ENCODE assay signal across 39 cellular contexts in genomic region chr10:34981834-34982233, GRCh38.
"Had no signal": no experiment of that assay in that cellular context is flagged by ENCODE, and none has a peak within 500 bp of the region (broad histone marks: within the 10 kb centered on the region; RNA-seq: fewer than 3 reads in every experiment).

No MANE protein-coding gene starts in this region.

- H3K4me1 ChIP-seq: adrenal gland, ascending aorta had no signal

- H3K27me3 Mint-ChIP-seq: activated B cell treated with CpG ODN at 0.5 μM for 24 hours; activated CD4-positive, alpha-beta memory T cell treated with anti-CD3 and anti-CD28 coated beads for 36 hours; activated CD4-positive, alpha-beta T cell treated with anti-CD3 and anti-CD28 coated beads, Interleukin-2, amount 10 ng/mL, durations not matched to agents 24 days and 14 days; activated CD8-positive, alpha-beta T cell treated with anti-CD3 and anti-CD28 coated beads for 36 hours; central memory CD8-positive, alpha-beta T cell had no signal

- H3K27me3 ChIP-seq: adrenal gland, ascending aorta, cardiac muscle cell had no signal

- FAIRE-seq: bronchial epithelial cell, TTC549 had no signal

- ATAC-seq: activated CD8-positive, alpha-beta T cell treated with anti-CD3 and anti-CD28 coated beads for 36 hours; activated naive CD4-positive, alpha-beta T cell treated with anti-CD3 and anti-CD28 coated beads, Interleukin-2, amount 50 U/mL, for 72 hours; activated T-cell treated with anti-CD3 and anti-CD28 coated beads, Interleukin-2, amount 50 U/mL, for 4 hours; activated T-cell treated with anti-CD3 and anti-CD28 coated beads, Interleukin-2, amount 50 U/mL, for 72 hours; activated T-helper 17 cell treated with anti-CD3 and anti-CD28 coated beads, Interleukin-2, amount 50 U/mL, for 72 hours had no signal

- H3K27ac ChIP-seq: adrenal gland, ascending aorta, cardiac muscle cell, VCaP had no signal

- H3K36me3 Mint-ChIP-seq: activated CD4-positive, alpha-beta memory T cell treated with anti-CD3 and anti-CD28 coated beads for 36 hours; brain had no signal

- H3K4me3 ChIP-seq: adrenal gland, ascending aorta, cardiac muscle cell had no signal

- DNase-seq: activated B cell treated with CpG ODN at 0.5 μM for 24 hours; activated CD4-positive, alpha-beta memory T cell treated with anti-CD3 and anti-CD28 coated beads for 36 hours; activated CD4-positive, alpha-beta T cell treated with anti-CD3 and anti-CD28 coated beads for 4 hours; activated CD4-positive, alpha-beta T cell treated with anti-CD3 and anti-CD28 coated beads, Interleukin-2, amount 10 ng/mL, durations not matched to agents 24 days and 14 days; activated CD4-positive, alpha-beta T cell treated with anti-CD3 and anti-CD28 coated beads, Interleukin-2, amount 50 U/mL, for 1 hour; activated CD4-positive, alpha-beta T cell treated with anti-CD3 and anti-CD28 coated beads, Interleukin-2, amount 50 U/mL, for 4 hours; activated CD4-positive, CD25-positive, alpha-beta regulatory T cell treated with anti-CD3 and anti-CD28 coated beads, Interleukin-2, amount 50 U/mL, for 72 hours; activated CD8-positive, alpha-beta memory T cell treated with anti-CD3 and anti-CD28 coated beads, Interleukin-2, amount 50 U/mL, for 4 hours; activated CD8-positive, alpha-beta T cell treated with anti-CD3 and anti-CD28 coated beads for 36 hours; activated effector memory CD4-positive, alpha-beta T cell treated with anti-CD3 and anti-CD28 coated beads, Interleukin-2, amount 50 U/mL, for 16 hours; activated gamma-delta T cell treated with Interleukin-2 at 50 U/mL for 16 hours; activated naive CD4-positive, alpha-beta T cell; activated naive CD4-positive, alpha-beta T cell treated with anti-CD3 and anti-CD28 coated beads for 36 hours; activated naive CD4-positive, alpha-beta T cell treated with anti-CD3 and anti-CD28 coated beads, Interleukin-2, amount 50 U/mL, for 16 hours; activated naive CD8-positive, alpha-beta T cell treated with anti-CD3 and anti-CD28 coated beads for 36 hours; activated T-cell treated with anti-CD3 and anti-CD28 coated beads for 4 hours; activated T-cell treated with anti-CD3 and anti-CD28 coated beads, Interleukin-2, amount 50 U/mL, for 1 hour; activated T-cell treated with anti-CD3 and anti-CD28 coated beads, Interleukin-2, amount 50 U/mL, for 4 hours; activated T-cell treated with anti-CD3 and anti-CD28 coated beads, Interleukin-2, amount 50 U/mL, for 72 hours; adrenal gland; amniotic stem cell; anterior cingulate cortex; caudate nucleus; cerebellar nuclear complex; T-helper 1 cell; T-helper 2 cell; T-helper 9 cell had no signal

- H3K36me3 ChIP-seq: adrenal gland, ascending aorta, cardiac muscle cell had no signal

- H3K4me1 Mint-ChIP-seq: activated B cell treated with CpG ODN at 0.5 μM for 24 hours; activated CD4-positive, alpha-beta T cell treated with anti-CD3 and anti-CD28 coated beads, Interleukin-2, amount 10 ng/mL, durations not matched to agents 24 days and 14 days; activated naive CD8-positive, alpha-beta T cell treated with anti-CD3 and anti-CD28 coated beads for 36 hours; activated T-helper 17 cell treated with anti-CD3 and anti-CD28 coated beads, Interleukin-2, amount 50 U/mL, for 72 hours; brain; central memory CD8-positive, alpha-beta T cell had no signal

- H3K4me3 Mint-ChIP-seq: activated B cell treated with CpG ODN at 0.5 μM for 24 hours; activated CD4-positive, alpha-beta memory T cell treated with anti-CD3 and anti-CD28 coated beads for 36 hours; activated CD4-positive, alpha-beta T cell treated with anti-CD3 and anti-CD28 coated beads, Interleukin-2, amount 10 ng/mL, durations not matched to agents 24 days and 14 days; activated CD8-positive, alpha-beta T cell treated with anti-CD3 and anti-CD28 coated beads for 36 hours; activated naive CD4-positive, alpha-beta T cell treated with anti-CD3 and anti-CD28 coated beads for 36 hours; activated naive CD8-positive, alpha-beta T cell treated with anti-CD3 and anti-CD28 coated beads for 36 hours; activated T-cell treated with anti-CD3 and anti-CD28 coated beads, Interleukin-2, amount 50 U/mL, for 4 hours; activated T-cell treated with anti-CD3 and anti-CD28 coated beads, Interleukin-2, amount 50 U/mL, for 72 hours; activated T-helper 1 cell treated with anti-CD3 and anti-CD28 coated beads, Interleukin-12 subunit alpha, Interleukin-12 subunit beta, Interleukin-2, Interleukin-4 antibody, amounts not matched to agents 30 ng/mL and 10 ng/mL and 1 ng/mL, durations not matched to agents 14 hours and 24 hours and 36 hours; activated T-helper 17 cell treated with anti-CD3 and anti-CD28 coated beads, Interleukin-2, amount 50 U/mL, for 72 hours; brain; central memory CD8-positive, alpha-beta T cell; T-helper 1 cell treated with Interleukin-12 subunit alpha and Interleukin-12 subunit beta and Interleukin-4 antibody, amounts not matched to agents 30 μg/mL and 1 μg/mL, for 36 hours; T-helper 2 cell treated with Interferon-gamma antibody and Interleukin-4, amounts not matched to agents 5 μg/mL and 100 μg/mL, for 36 hours had no signal

- H3K27ac Mint-ChIP-seq: activated B cell treated with CpG ODN at 0.5 μM for 24 hours; activated CD4-positive, alpha-beta memory T cell treated with anti-CD3 and anti-CD28 coated beads for 36 hours; activated CD4-positive, alpha-beta T cell treated with anti-CD3 and anti-CD28 coated beads, Interleukin-2, amount 10 ng/mL, durations not matched to agents 24 days and 14 days; activated CD8-positive, alpha-beta T cell treated with anti-CD3 and anti-CD28 coated beads for 36 hours; activated naive CD4-positive, alpha-beta T cell treated with anti-CD3 and anti-CD28 coated beads for 36 hours; activated naive CD4-positive, alpha-beta T cell treated with anti-CD3 and anti-CD28 coated beads, Interleukin-2, amount 50 U/mL, for 72 hours; activated naive CD8-positive, alpha-beta T cell treated with anti-CD3 and anti-CD28 coated beads for 36 hours; activated T-cell treated with anti-CD3 and anti-CD28 coated beads, Interleukin-2, amount 50 U/mL, for 72 hours; activated T-helper 1 cell treated with anti-CD3 and anti-CD28 coated beads, Interleukin-12 subunit alpha, Interleukin-12 subunit beta, Interleukin-2, Interleukin-4 antibody, amounts not matched to agents 30 ng/mL and 10 ng/mL and 1 ng/mL, durations not matched to agents 14 hours and 24 hours and 36 hours; activated T-helper 17 cell treated with anti-CD3 and anti-CD28 coated beads, Interleukin-2, amount 50 U/mL, for 72 hours; brain; T-helper 1 cell treated with Interleukin-12 subunit alpha and Interleukin-12 subunit beta and Interleukin-4 antibody, amounts not matched to agents 30 μg/mL and 1 μg/mL, for 36 hours; T-helper 2 cell treated with Interferon-gamma antibody and Interleukin-4, amounts not matched to agents 5 μg/mL and 100 μg/mL, for 36 hours had no signal
